Comparison of ENCODE assay signal across 5 cellular contexts in genomic region chr2:106514827-106515226, GRCh38. TPM values are rescaled to one million over a fixed set of nuclear protein-coding genes. Genes with fewer than 3 reads are reported as not detected.
"Had no signal": no experiment of that assay in that cellular context is flagged by ENCODE, and none has a peak within 500 bp of the region (broad histone marks: within the 10 kb centered on the region; RNA-seq: fewer than 3 reads in every experiment).

No MANE protein-coding gene starts in this region.

RNA-seq across cellular contexts. Expression of gene CD8B2, which starts 27.7 kb away (rescaled TPM):
- total RNA-seq: cardiac septum, endothelial cell of umbilical vein, lung microvascular endothelial cell, progenitor cell of endocrine pancreas, right lobe of liver had no signal

RNA-seq across cellular contexts. Expression of gene RGPD3, which starts 46.6 kb away (rescaled TPM):
- total RNA-seq: endothelial cell of umbilical vein had no signal
